8 cellular contexts compared by ENCODE assay signal in genomic region chr17:45018514-45019176, GRCh38. TPM values are rescaled to one million over a fixed set of nuclear protein-coding genes. Genes with fewer than 3 reads are reported as not detected.
DNase-seq lines count a peak whose midpoint lies in the region; ATAC-seq and TF ChIP-seq lines count a peak whose summit lies in the region.

No MANE protein-coding gene starts in this region.

- TF ChIP-seq POLR2A in adrenal gland (IDR thresholded peaks at IDR 0.05) (no peak), transverse colon (IDR thresholded peaks at IDR 0.05) (no peak)

- H3K4me3 ChIP-seq in LNCaP clone FGC (ENCODE audit: low read depth, low read length) (peak overlapping the region; percentile 45), adrenal gland (peak overlapping the region; percentile 6 to 75 (median 34)), transverse colon (peak overlapping the region; percentile 34 to 59 (median 46))

- H3K36me3 ChIP-seq in adrenal gland (replicated peaks in 1 of 2) = no peaks in the 10 kb centered on the region
- no peaks in the 10 kb centered on the region for H3K36me3 ChIP-seq in transverse colon

- DNase-seq in EL = peak; percentile 28
- no peak for DNase-seq in LNCaP clone FGC (ENCODE audit: low read depth)
- peak in 4 of 7 donors; percentile 39 to 61 (median 51) for DNase-seq in adrenal gland
- no peak for DNase-seq in left lobe of liver (ENCODE audit: low spot score)
- DNase-seq in transverse colon = peak; percentile 41
- DNase-seq in middle frontal gyrus (ENCODE audit: extremely low spot score, low spot score) = no peak
- DNase-seq in D341Med (ENCODE audit: low spot score) = no peak

- ATAC-seq in left lobe of liver (peak; percentile 1), GM19397 (IDR thresholded peaks at IDR 0.05; ENCODE audit: unreplicated experiment) (no peak)

- peak overlapping the region in 1 of 5 donors; percentile 67 for H3K27ac ChIP-seq in adrenal gland
- peak overlapping the region; percentile 27 to 56 (median 44) for H3K27ac ChIP-seq in transverse colon

- H3K4me1 ChIP-seq in adrenal gland (replicated peaks in 1 of 2) = peaks cover 20 to 39% of the 10 kb centered on the region in 2 donors
- H3K4me1 ChIP-seq in transverse colon = peaks cover 30 to 45% (median 30%) of the 10 kb centered on the region in 4 donors

- in situ Hi-C loops in transverse colon (cut with MboI; ENCODE audit: low pct_ligation_motif_present in 1 of 4, low pct_unique_long_range_greater_than_20kb in 1 of 4, low sequenced_read_pairs in 3 of 4) = no loop called here

- H3K9me3 ChIP-seq in adrenal gland (replicated peaks in 1 of 3) = no peaks in the 10 kb centered on the region
- no peaks in the 10 kb centered on the region for H3K9me3 ChIP-seq in transverse colon

- intact Hi-C loops in adrenal gland (cut with DNase I) = loop anchor here in 1 of 2 donors (10.0 kb wide), 1 partner anchor 244 kb away; no protein-coding TSS in a partner anchor
- intact Hi-C loops in transverse colon (cut with DNase I; ENCODE audit: low total_unique reads) = no loop called here

- H3K27me3 ChIP-seq in adrenal gland (no peaks in the 10 kb centered on the region), transverse colon (peaks cover 8% of the 10 kb centered on the region)

- no peak for TF ChIP-seq EP300 in transverse colon (IDR thresholded peaks at IDR 0.05; ENCODE audit: low read depth)

- TF ChIP-seq CTCF in LNCaP clone FGC (IDR thresholded peaks at IDR 0.05; ENCODE audit: control insufficient read depth, extremely low read depth, insufficient read depth) = no peak
- no peak for TF ChIP-seq CTCF in adrenal gland (IDR thresholded peaks at IDR 0.05)
- TF ChIP-seq CTCF in transverse colon (IDR thresholded peaks at IDR 0.05) = no peak

- WGBS in adrenal gland, 4 donors = 3 to 10% (median 7%) methylated on average over 10 to 32 of the region's 32 CpGs
- 0 to 5% methylated on average over 9 to 32 of the region's 32 CpGs for WGBS in transverse colon (ENCODE audit: low coverage in 1 of 2), 2 donors

RNA-seq across cellular contexts. Expression of gene DCAKD, which starts 32.8 kb away (rescaled TPM):
- 100 to 1,000 TPM in 2 of 8 donors, 10 to 100 TPM in 6; 53.1 to 115 (median 74.6) TPM for total RNA-seq in adrenal gland
- polyA plus RNA-seq in adrenal gland = 10 to 100 TPM; 34.9 to 40.6 (median 35.2) TPM
- 19.3 TPM for total RNA-seq in left lobe of liver
- 100 to 1,000 TPM in 1 of 4 donors, 10 to 100 TPM in 2, 1 to 10 TPM in 1; 9.4 to 144 (median 27.4) TPM for total RNA-seq in transverse colon

RNA-seq across cellular contexts. Expression of gene NMT1, which starts 42.5 kb away (rescaled TPM):
- total RNA-seq in adrenal gland (100 to 1,000 TPM in 6 of 8 donors, 10 to 100 TPM in 2; 85.9 to 174 (median 136) TPM), left lobe of liver (77.0 TPM), transverse colon (10 to 100 TPM; 16.1 to 83.8 (median 43.4) TPM)
- polyA plus RNA-seq in adrenal gland = 100 to 1,000 TPM; 119 to 170 (median 163) TPM

RNA-seq across cellular contexts. Expression of gene C1QL1, which starts 50.5 kb away (rescaled TPM):
- total RNA-seq in adrenal gland (1 to 10 TPM in 2 of 8 donors, under 1 TPM in 2, not detected in 4; 0.55 to 1.5 (median 0.94) TPM), left lobe of liver (0.13 TPM), transverse colon (1 to 10 TPM in 2 of 4 donors, under 1 TPM in 1, not detected in 1; 0.55 to 6.8 (median 1.1) TPM)
- polyA plus RNA-seq in adrenal gland = 1 to 10 TPM in 1 of 3 donors, under 1 TPM in 2; 0.27 to 3.3 (median 0.88) TPM

Comparison
In these comparisons a context has a peak if more than half of its experiments do, and no peak if none do; other contexts are left out.
1. DNase-seq: peak in EL (single experiment), adrenal gland (4 of 7) and transverse colon (single experiment); none in LNCaP clone FGC (single experiment), left lobe of liver (single experiment), middle frontal gyrus (single experiment) and D341Med (single experiment).
2. Peak in every context shown above with its lines, with median percentiles within 50 percentile points of each other: H3K4me3 ChIP-seq.